21 cellular contexts compared by ENCODE assay signal in genomic region chr7:420142-421055, GRCh38.
DNase-seq lines count a peak whose midpoint lies in the region; ATAC-seq, FAIRE-seq and TF ChIP-seq lines count a peak whose summit lies in the region.
"Had no signal": no experiment of that assay in that cellular context is flagged by ENCODE, and none has a peak within 500 bp of the region (broad histone marks: within the 10 kb centered on the region; RNA-seq: fewer than 3 reads in every experiment).

No MANE protein-coding gene starts in this region.

- 69% methylated on average over 3 of the region's 20 CpGs for WGBS in right lobe of liver (ENCODE audit: insufficient coverage, low coverage, low lambda C conversion rate, missing lambda C conversion rate)
- 11% methylated on average over 6 of the region's 20 CpGs for WGBS in HepG2 (ENCODE audit: low lambda C conversion rate)
- WGBS in aorta, 2 donors: 84 to 85% methylated on average over 19 to 20 of the region's 20 CpGs

- H3K9me2 ChIP-seq in PC-3 (replicated peaks; ENCODE audit: low read length): no peaks in the 10 kb centered on the region

- in situ Hi-C loops in HepG2 (cut with HindIII; ENCODE audit: extremely low pct_ligation_motif_present, low pct_unique_long_range_greater_than_20kb): loop anchor here (5.0 kb wide), 1 partner anchor 88 kb away; no protein-coding TSS in a partner anchor

- no TSS peak for BruUV-seq in HepG2 (replicated peaks; lab: Mats Ljungman, UMichigan)
- no TSS peak for BruUV-seq in PC-3 (replicated peaks; lab: Mats Ljungman, UMichigan)

- TF ChIP-seq EP300 in HepG2 (IDR thresholded peaks at IDR 0.05; ENCODE audit: low read depth in 2 of 2, low read length in 2 of 2) (no peak), HepG2 (CRISPR knock-in tag; IDR thresholded peaks at IDR 0.05; ENCODE audit: borderline replicate concordance) (no peak)

- H3K4me3 ChIP-seq in right lobe of liver: no peak overlapping the region
- H3K4me3 ChIP-seq in HepG2 (replicated peaks in 1 of 3; ENCODE audit: insufficient read depth in 1 of 3, low read depth in 2 of 3, low read length in 3 of 3): no peak overlapping the region
- H3K4me3 ChIP-seq in RWPE2 (ENCODE audit: severe bottlenecking): no peak overlapping the region
- H3K4me3 ChIP-seq in lower lobe of right lung: no peak overlapping the region
- H3K4me3 ChIP-seq in aorta (ENCODE audit: low read length in 2 of 2): no peak overlapping the region
- H3K4me3 ChIP-seq in PC-3 (ENCODE audit: low read length): no peak overlapping the region
- H3K4me3 ChIP-seq: A549; BLaER1 treated with 17β-estradiol and CSF1 and Interleukin-3, amounts not matched to agents 10 nM and 100 nM; Peyer's patch; SJSA1 had no signal

- H3K9me3 ChIP-seq in right lobe of liver (peaks cover 0 to 2% (median 0%) of the 10 kb centered on the region in 4 donors), HepG2 (ENCODE audit: low read length) (no peaks in the 10 kb centered on the region), RWPE2 (ENCODE audit: severe bottlenecking) (peaks cover 2% of the 10 kb centered on the region), lower lobe of right lung (peaks cover 11% of the 10 kb centered on the region), aorta (ENCODE audit: control insufficient read depth, low read length) (no peaks in the 10 kb centered on the region), PC-3 (ENCODE audit: low read length) (no peaks in the 10 kb centered on the region)
- H3K9me3 ChIP-seq: Peyer's patch had no signal

- CTCF ChIA-PET in HepG2 (lab: Yijun Ruan, JAX; ENCODE audit: low intra/inter-chr PET ratio, low total read pairs) (no interaction called here), PC-3 (lab: Charles Lee) (interaction anchor here (0.6 kb wide), 1 partner anchor 299 kb away, joined by 7 read pairs; no protein-coding TSS in a partner anchor)

- H3K27me3 ChIP-seq in right lobe of liver: no peaks in the 10 kb centered on the region
- H3K27me3 ChIP-seq in HepG2 (ENCODE audit: control insufficient read depth in 1 of 2, insufficient read depth in 2 of 2, low read length in 2 of 2): peaks cover 19 to 73% of the 10 kb centered on the region in 2 experiments; a peak in 4 of 5 replicates
- H3K27me3 ChIP-seq in RWPE2 (ENCODE audit: insufficient read depth, poor library complexity, severe bottlenecking): no peaks in the 10 kb centered on the region
- H3K27me3 ChIP-seq in lower lobe of right lung (ENCODE audit: low read depth): no peaks in the 10 kb centered on the region
- H3K27me3 ChIP-seq in aorta (ENCODE audit: control insufficient read depth in 1 of 2, insufficient read depth in 2 of 2, low read length in 1 of 2): no peaks in the 10 kb centered on the region
- H3K27me3 ChIP-seq in PC-3 (ENCODE audit: low read length): no peaks in the 10 kb centered on the region
- H3K27me3 ChIP-seq: BLaER1 treated with 17β-estradiol and CSF1 and Interleukin-3, amounts not matched to agents 10 nM and 100 nM; Peyer's patch; SJSA1 had no signal

- no peaks in the 10 kb centered on the region for H3K4me1 ChIP-seq in right lobe of liver
- H3K4me1 ChIP-seq in HepG2 (ENCODE audit: insufficient read depth, low read length): no peaks in the 10 kb centered on the region
- H3K4me1 ChIP-seq in RWPE2 (ENCODE audit: insufficient read depth, poor library complexity, severe bottlenecking): no peaks in the 10 kb centered on the region
- H3K4me1 ChIP-seq in lower lobe of right lung: no peaks in the 10 kb centered on the region
- no peaks in the 10 kb centered on the region for H3K4me1 ChIP-seq in aorta (ENCODE audit: control insufficient read depth in 1 of 2, insufficient read depth in 2 of 2, low read length in 2 of 2)
- no peaks in the 10 kb centered on the region for H3K4me1 ChIP-seq in PC-3 (ENCODE audit: insufficient read depth, low read length)
- H3K4me1 ChIP-seq: A549, Peyer's patch, SJSA1 had no signal

- H4K20me1 ChIP-seq in HepG2 (ENCODE audit: insufficient read depth, low read length) (no peaks in the 10 kb centered on the region), PC-3 (ENCODE audit: low read length) (no peaks in the 10 kb centered on the region)

- no peaks in the 10 kb centered on the region for H3K79me2 ChIP-seq in HepG2 (ENCODE audit: insufficient read depth, low read length)
- no peaks in the 10 kb centered on the region for H3K79me2 ChIP-seq in PC-3 (ENCODE audit: low read length)

- intact Hi-C loops in right lobe of liver (cut with DNase I) (no loop called here), HepG2 (cut with micrococcal nuclease; ENCODE audit: unreplicated experiment) (loop anchor here (10.0 kb wide), 1 partner anchor 46 kb away; no protein-coding TSS in a partner anchor), lower lobe of right lung (cut with DNase I) (no loop called here), aorta (cut with DNase I) (no loop called here), PC-3 (cut with micrococcal nuclease) (no loop called here)

- POLR2A ChIA-PET in HepG2 (lab: Yijun Ruan, JAX) (no interaction called here), PC-3 (lab: Charles Lee; ENCODE audit: unreplicated experiment) (no interaction called here)

- ATAC-seq in right lobe of liver (no peak), HepG2 (no peak), RWPE2 (ENCODE audit: low read depth) (no peak), lower lobe of right lung (no peak), aorta (ENCODE audit: low FRiP score) (no peak), PC-3 (no peak), HG02571 (IDR thresholded peaks at IDR 0.05; ENCODE audit: unreplicated experiment) (no peak)
- ATAC-seq: A549 had no signal

- TF ChIP-seq RAD21 in HepG2 (CRISPR knock-in tag; IDR thresholded peaks at IDR 0.05): no peak

- no peaks in the 10 kb centered on the region for H3F3A ChIP-seq in PC-3 (ENCODE audit: low read length, unreplicated experiment)

- H3K9ac ChIP-seq in HepG2 (ENCODE audit: insufficient read depth, low read depth, low read length) (no peak overlapping the region), PC-3 (ENCODE audit: low read length) (no peak overlapping the region)
- H3K9ac ChIP-seq: BLaER1 treated with 17β-estradiol and CSF1 and Interleukin-3, amounts not matched to agents 10 nM and 100 nM; KMS-11 had no signal

- H3K27ac ChIP-seq in right lobe of liver (no peak overlapping the region), HepG2 (ENCODE audit: extremely low read length, insufficient read depth, low read length) (no peak overlapping the region), RWPE2 (ENCODE audit: poor library complexity, severe bottlenecking) (no peak overlapping the region), lower lobe of right lung (no peak overlapping the region), aorta (ENCODE audit: low read depth in 1 of 2, low read length in 2 of 2) (no peak overlapping the region), PC-3 (ENCODE audit: low read length) (no peak overlapping the region)
- H3K27ac ChIP-seq: A549; BLaER1 treated with 17β-estradiol and CSF1 and Interleukin-3, amounts not matched to agents 10 nM and 100 nM; KMS-11; Peyer's patch; SJSA1 had no signal

- no peak for FAIRE-seq in HepG2 (lab: Jason Lieb, UNC)
- FAIRE-seq: A549, GM18507, H54 had no signal

- no peak overlapping the region for H3K4me2 ChIP-seq in HepG2 (ENCODE audit: low read depth, low read length)
- no peak overlapping the region for H3K4me2 ChIP-seq in PC-3 (ENCODE audit: low read length)
- H3K4me2 ChIP-seq: A549; BLaER1 treated with 17β-estradiol and CSF1 and Interleukin-3, amounts not matched to agents 10 nM and 100 nM; KMS-11 had no signal

- TF ChIP-seq CTCF in right lobe of liver (IDR thresholded peaks at IDR 0.05): no peak
- no peak for TF ChIP-seq CTCF in HepG2 (CRISPR knock-in tag; IDR thresholded peaks at IDR 0.05)
- no peak for TF ChIP-seq CTCF in RWPE2 (IDR thresholded peaks at IDR 0.05; ENCODE audit: poor library complexity, severe bottlenecking)
- no peak for TF ChIP-seq CTCF in lower lobe of right lung (IDR thresholded peaks at IDR 0.05)
- TF ChIP-seq CTCF in PC-3 (conservative IDR thresholded peaks at IDR 0.05; ENCODE audit: low read depth, low read length): no peak

- TF ChIP-seq POLR2A in right lobe of liver (IDR thresholded peaks at IDR 0.05) (no peak), HepG2 (IDR thresholded peaks at IDR 0.05; ENCODE audit: insufficient read depth in 1 of 2, low read depth in 2 of 2, low read length in 2 of 2) (no peak)

- DNase-seq in right lobe of liver (peak in 2 of 3 donors; percentile 9 to 42), HepG2 (ENCODE audit: low spot score) (no peak), RWPE2 (ENCODE audit: low spot score) (peak; percentile 28), lower lobe of right lung (peak; percentile 25), aorta (peak; percentile 39 to 56), PC-3 (no peak), cerebellum (ENCODE audit: low spot score) (no peak)
- DNase-seq: AML-193, DMS53, MM.1S, NCI-H2029 treated with DMSO at 0.1 percent for 48 hours, NCI-H2227 treated with DMSO at 0.1 percent for 48 hours, NCI-H526 treated with DMSO at 0.1 percent for 48 hours had no signal

- H3K36me3 ChIP-seq in right lobe of liver (no peaks in the 10 kb centered on the region), HepG2 (replicated peaks in 1 of 2; ENCODE audit: control insufficient read depth in 1 of 2, insufficient read depth in 2 of 2, low read length in 2 of 2) (no peaks in the 10 kb centered on the region), RWPE2 (ENCODE audit: low read depth) (no peaks in the 10 kb centered on the region), lower lobe of right lung (no peaks in the 10 kb centered on the region), aorta (ENCODE audit: control insufficient read depth in 1 of 2, insufficient read depth in 2 of 2, low read length in 1 of 2) (no peaks in the 10 kb centered on the region), PC-3 (ENCODE audit: low read depth, low read length) (no peaks in the 10 kb centered on the region)
- H3K36me3 ChIP-seq: Peyer's patch, SJSA1 had no signal

- H2AFZ ChIP-seq in HepG2 (ENCODE audit: low read length): no peak overlapping the region
- no peak overlapping the region for H2AFZ ChIP-seq in PC-3 (ENCODE audit: low read length)

Comparison
In these comparisons a context has a peak if more than half of its experiments do, and no peak if none do; other contexts are left out.
1. DNase-seq: peak in right lobe of liver (2 of 3), RWPE2 (single experiment), lower lobe of right lung (single experiment) and aorta (2 of 2); none in HepG2 (single experiment), PC-3 (single experiment) and cerebellum (single experiment).